Comparison of ENCODE assay signal across 9 cellular contexts in the genomic region with DNA sequence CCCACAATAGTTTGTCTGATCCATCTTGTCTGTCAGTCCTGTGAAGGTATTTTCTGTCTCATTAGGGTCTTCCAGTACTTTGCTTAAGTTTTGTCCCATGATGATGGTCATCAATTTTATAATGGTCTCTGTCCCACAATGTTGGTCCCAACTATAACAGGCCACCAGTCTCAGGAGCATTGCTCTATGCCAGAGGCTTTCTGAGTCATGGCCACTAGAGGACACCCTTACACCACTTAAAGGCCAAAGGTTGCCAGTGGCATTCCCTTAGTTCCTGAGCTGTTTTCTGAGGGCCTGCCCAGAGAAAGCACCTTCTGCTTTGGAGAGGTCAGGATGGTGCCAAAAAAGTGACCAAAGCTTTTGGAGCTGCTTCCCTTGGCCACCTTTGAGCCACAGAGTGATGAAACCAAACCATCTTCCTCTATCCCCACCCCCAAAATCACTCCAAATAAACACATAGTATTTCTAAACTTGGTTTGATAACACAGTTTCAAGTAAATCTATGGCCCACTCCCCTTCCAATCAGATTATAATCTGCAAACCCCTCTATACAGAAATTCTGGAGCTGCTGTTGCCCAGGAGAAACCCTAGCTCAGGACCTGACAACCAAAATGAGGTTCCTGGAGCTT. TPM values are rescaled to one million over a fixed set of nuclear protein-coding genes. Genes with fewer than 3 reads are reported as not detected.
DNase-seq lines count a peak whose midpoint lies in the region; ATAC-seq and TF ChIP-seq lines count a peak whose summit lies in the region.
"Had no signal": no experiment of that assay in that cellular context is flagged by ENCODE, and none has a peak within 500 bp of the region (broad histone marks: within the 10 kb centered on the region; RNA-seq: fewer than 3 reads in every experiment).

No MANE protein-coding gene starts in this region.

- ATAC-seq in GM18909 (IDR thresholded peaks at IDR 0.05; ENCODE audit: poor library complexity, unreplicated experiment), result peak; percentile 74
- ATAC-seq in HG03196 (IDR thresholded peaks at IDR 0.05; ENCODE audit: unreplicated experiment), result peak; percentile 65
- ATAC-seq in natural killer cell treated with Interleukin-12 subunit alpha and Interleukin-12 subunit beta and Interleukin-15 and Interleukin-18, amount 100 ng/mL, for 72 hours, result peak; percentile 55 to 68

- H3K36me3 Mint-ChIP-seq in CD14-positive monocyte, result no peaks in the 10 kb centered on the region
- no peaks in the 10 kb centered on the region for H3K36me3 Mint-ChIP-seq in natural killer cell treated with Interleukin-12 subunit alpha and Interleukin-12 subunit beta and Interleukin-15 and Interleukin-18, amount 100 ng/mL, for 72 hours

- H3K4me1 Mint-ChIP-seq in CD14-positive monocyte, result no peaks in the 10 kb centered on the region
- no peaks in the 10 kb centered on the region for H3K4me1 Mint-ChIP-seq in natural killer cell treated with Interleukin-12 subunit alpha and Interleukin-12 subunit beta and Interleukin-15 and Interleukin-18, amount 100 ng/mL, for 72 hours (ENCODE audit: low read depth in 2 of 2)

- DNase-seq in CD14-positive monocyte (ENCODE audit: low spot score) (no peak), NCI-H460 (ENCODE audit: extremely low read depth, low read depth) (peak; percentile 69), fibroblast of gingiva (ENCODE audit: low read depth) (peak; percentile 50), vagina (ENCODE audit: extremely low spot score in 2 of 2) (peak in 1 of 2 donors; percentile 77)
- DNase-seq in activated CD8-positive, alpha-beta memory T cell treated with anti-CD3 and anti-CD28 coated beads, Interleukin-2, amount 50 U/mL, for 4 hours, result peak; percentile 37
- DNase-seq in natural killer cell treated with Interleukin-12 subunit alpha and Interleukin-12 subunit beta and Interleukin-15 and Interleukin-18, amount 100 ng/mL, for 72 hours (ENCODE audit: low spot score), result no peak

- H3K9me3 ChIP-seq in vagina, result no peaks in the 10 kb centered on the region

- H3K4me1 ChIP-seq in vagina, result no peaks in the 10 kb centered on the region

- H3K27ac Mint-ChIP-seq in CD14-positive monocyte, result no peak overlapping the region
- no peak overlapping the region for H3K27ac Mint-ChIP-seq in natural killer cell treated with Interleukin-12 subunit alpha and Interleukin-12 subunit beta and Interleukin-15 and Interleukin-18, amount 100 ng/mL, for 72 hours

- H3K4me3 Mint-ChIP-seq in CD14-positive monocyte, result no peak overlapping the region
- H3K4me3 Mint-ChIP-seq in natural killer cell treated with Interleukin-12 subunit alpha and Interleukin-12 subunit beta and Interleukin-15 and Interleukin-18, amount 100 ng/mL, for 72 hours, result no peak overlapping the region

- no peak for TF ChIP-seq POLR2A in vagina (IDR thresholded peaks at IDR 0.05)

- H3K9me3 Mint-ChIP-seq in CD14-positive monocyte, result no peaks in the 10 kb centered on the region
- no peaks in the 10 kb centered on the region for H3K9me3 Mint-ChIP-seq in natural killer cell treated with Interleukin-12 subunit alpha and Interleukin-12 subunit beta and Interleukin-15 and Interleukin-18, amount 100 ng/mL, for 72 hours

- intact Hi-C loops in CD14-positive monocyte (cut with micrococcal nuclease), result no loop called here
- intact Hi-C loops in vagina (cut with DNase I), result no loop called here

- H3K27me3 ChIP-seq in vagina, result no peaks in the 10 kb centered on the region

- TF ChIP-seq CTCF in CD14-positive monocyte (IDR thresholded peaks at IDR 0.05) (peak; percentile 65), vagina (IDR thresholded peaks at IDR 0.05) (peak; percentile 13 to 67 (median 65))

- H3K27ac ChIP-seq in vagina, result no peak overlapping the region
- H3K27ac ChIP-seq: SK-N-MC had no signal

- no peak overlapping the region for H3K4me3 ChIP-seq in vagina
- H3K4me3 ChIP-seq: SK-N-MC had no signal

- H3K27me3 Mint-ChIP-seq in CD14-positive monocyte (ENCODE audit: low read depth in 3 of 3), result peaks cover 0 to 9% (median 0%) of the 10 kb centered on the region in 3 donors
- H3K27me3 Mint-ChIP-seq in natural killer cell treated with Interleukin-12 subunit alpha and Interleukin-12 subunit beta and Interleukin-15 and Interleukin-18, amount 100 ng/mL, for 72 hours, result peaks cover 5 to 7% of the 10 kb centered on the region in 2 donors

- H3K36me3 ChIP-seq in vagina, result no peaks in the 10 kb centered on the region

RNA-seq across cellular contexts. Expression of a gene that starts 19.3 kb away (rescaled TPM):
- polyA plus RNA-seq in CD14-positive monocyte, result 100 to 1,000 TPM; 179 to 243 TPM
- total RNA-seq in NCI-H460 (2014; rRNA removed; shearing (Covaris generic)), result 218 and 223 TPM in 2 replicates
- 119 and 121 TPM in 2 replicates for polyA plus RNA-seq in NCI-H460 (2014; cell fraction: nucleus; rRNA removed)
- 100 to 1,000 TPM; 186 to 208 TPM for total RNA-seq in natural killer cell treated with Interleukin-12 subunit alpha and Interleukin-12 subunit beta and Interleukin-15 and Interleukin-18, amount 100 ng/mL, for 72 hours
- 336 TPM for total RNA-seq in vagina

RNA-seq across cellular contexts. Expression of a gene that starts 41.2 kb away (rescaled TPM):
- polyA plus RNA-seq in CD14-positive monocyte, result not detected
- not detected in 2 replicates for total RNA-seq in NCI-H460 (2014; rRNA removed; shearing (Covaris generic))
- polyA plus RNA-seq in NCI-H460 (2014; cell fraction: nucleus; rRNA removed), result not detected in 2 replicates
- total RNA-seq in natural killer cell treated with Interleukin-12 subunit alpha and Interleukin-12 subunit beta and Interleukin-15 and Interleukin-18, amount 100 ng/mL, for 72 hours, result not detected
- total RNA-seq in vagina, result not detected

Comparison
In these comparisons a context has a peak if more than half of its experiments do, and no peak if none do; other contexts are left out.
1. DNase-seq: peak in NCI-H460 (single experiment), activated CD8-positive, alpha-beta memory T cell treated with anti-CD3 and anti-CD28 coated beads, Interleukin-2, amount 50 U/mL, for 4 hours (single experiment) and fibroblast of gingiva (single experiment); none in CD14-positive monocyte (single experiment) and natural killer cell treated with Interleukin-12 subunit alpha and Interleukin-12 subunit beta and Interleukin-15 and Interleukin-18, amount 100 ng/mL, for 72 hours (single experiment).
2. Peak in every context shown above with its lines, with median percentiles within 50 percentile points of each other: ATAC-seq.